ENCODE assay signal across 8 cellular contexts in genomic region chr1:41122851-41123518, GRCh38.
DNase-seq lines count a peak whose midpoint lies in the region; ATAC-seq and TF ChIP-seq lines count a peak whose summit lies in the region.

No MANE protein-coding gene starts in this region.

- ATAC-seq in IMR-90 (ENCODE audit: low read depth) (peak; percentile 96), HG02610 (IDR thresholded peaks at IDR 0.05; ENCODE audit: unreplicated experiment) (no peak), GM19395 (IDR thresholded peaks at IDR 0.05; ENCODE audit: unreplicated experiment) (no peak)

- no peaks in the 10 kb centered on the region for H3K27me3 Mint-ChIP-seq in CD8-positive, alpha-beta memory T cell

- TF ChIP-seq CTCF in IMR-90 (conservative IDR thresholded peaks at IDR 0.05; ENCODE audit: low read depth, low read length) (peak; percentile 59), fibroblast of the aortic adventitia (IDR thresholded peaks at IDR 0.05; ENCODE audit: insufficient read depth, low read length) (peak; percentile 63)

- H2BK5ac ChIP-seq in IMR-90 (ENCODE audit: low read depth, low read length, poor library complexity, severe bottlenecking), result no peak overlapping the region

- peaks cover 7% of the 10 kb centered on the region for H3K4me1 ChIP-seq in IMR-90 (ENCODE audit: control insufficient read depth, insufficient read depth, low read length)
- no peaks in the 10 kb centered on the region for H3K4me1 ChIP-seq in CD8-positive, alpha-beta memory T cell (ENCODE audit: insufficient read depth, low read length)

- no peak overlapping the region for H4K8ac ChIP-seq in IMR-90 (ENCODE audit: low read depth in 2 of 2, low read length in 2 of 2)

- no peak overlapping the region for H3K4me3 Mint-ChIP-seq in CD8-positive, alpha-beta memory T cell

- H3K79me1 ChIP-seq in IMR-90 (ENCODE audit: low read depth in 1 of 2, low read length in 2 of 2), result no peaks in the 10 kb centered on the region; a peak in 1 of 4 replicates

- H3K4me2 ChIP-seq in IMR-90 (ENCODE audit: low read depth, low read length), result no peak overlapping the region; the same call in 1 of the 2 replicates

- H2AFZ ChIP-seq in IMR-90 (replicated peaks; ENCODE audit: low read length, poor library complexity), result no peak overlapping the region

- H4K5ac ChIP-seq in IMR-90 (ENCODE audit: low read depth, low read length), result no peak overlapping the region

- TF ChIP-seq POLR2A in IMR-90 (IDR thresholded peaks at IDR 0.05; ENCODE audit: low read depth, low read length), result no peak

- peak overlapping the region; percentile 29; the same call in 1 of the 2 replicates for H3K4ac ChIP-seq in IMR-90 (ENCODE audit: low read depth, low read length)

- H2BK15ac ChIP-seq in IMR-90 (ENCODE audit: low read depth, low read length), result no peak overlapping the region

- no peak overlapping the region for H3K9ac ChIP-seq in IMR-90 (ENCODE audit: low read depth, low read length)

- no peaks in the 10 kb centered on the region for H3K9me3 ChIP-seq in IMR-90 (ENCODE audit: control insufficient read depth, insufficient read depth, low read length)
- H3K9me3 ChIP-seq in CD8-positive, alpha-beta memory T cell (ENCODE audit: low read length), result no peaks in the 10 kb centered on the region

- H3K27me3 ChIP-seq in IMR-90 (ENCODE audit: control insufficient read depth, insufficient read depth, low read length), result no peaks in the 10 kb centered on the region
- H3K27me3 ChIP-seq in CD8-positive, alpha-beta memory T cell (ENCODE audit: insufficient read depth, low read length, poor library complexity, severe bottlenecking), result no peaks in the 10 kb centered on the region

- DNase-seq in EL (peak; percentile 89), IMR-90 (peak; percentile 91), SW480 (ENCODE audit: low spot score) (peak; percentile 82), fibroblast of the aortic adventitia (ENCODE audit: low read depth) (peak; percentile 72), skeletal muscle cell (ENCODE audit: low read depth) (peak; percentile 78)
- DNase-seq in CD8-positive, alpha-beta memory T cell, result no peak

- no peak overlapping the region for H4K91ac ChIP-seq in IMR-90 (ENCODE audit: insufficient read depth, low read depth, low read length)

- H3K9me1 ChIP-seq in IMR-90 (ENCODE audit: insufficient read depth, low read length), result peaks cover 5% of the 10 kb centered on the region; the same call in 1 of the 2 replicates

- H3K18ac ChIP-seq in IMR-90 (ENCODE audit: low read depth, low read length), result no peak overlapping the region

- peak; percentile 56 for TF ChIP-seq RAD21 in IMR-90 (IDR thresholded peaks at IDR 0.05; ENCODE audit: low read length)

- no peaks in the 10 kb centered on the region; the same call in 1 of the 2 replicates for H3K36me3 ChIP-seq in IMR-90 (ENCODE audit: control insufficient read depth, insufficient read depth, low read length)
- H3K36me3 ChIP-seq in CD8-positive, alpha-beta memory T cell (ENCODE audit: insufficient read depth, low read length), result no peaks in the 10 kb centered on the region

- dilution Hi-C loops in IMR-90 (cut with HindIII; ENCODE audit: low sequenced_read_pairs, unreplicated experiment), result no loop called here

- CTCF ChIA-PET in IMR-90 (lab: Yijun Ruan, JAX), result interaction anchor here (0.6 to 2.0 kb wide), 7 partner anchors 9 to 236 kb away, joined by 3 to 10 read pairs (median 4); no protein-coding TSS in a partner anchor
- CTCF ChIA-PET in CD8-positive, alpha-beta memory T cell (lab: Charles Lee), result no interaction called here

- H3K36me3 Mint-ChIP-seq in CD8-positive, alpha-beta memory T cell, result peaks cover under 1 to 20% (median 10%) of the 10 kb centered on the region in 3 donors

- no peak overlapping the region for H2AK9ac ChIP-seq in IMR-90 (replicated peaks; ENCODE audit: low read depth, low read length, poor library complexity)

- intact Hi-C loops in IMR-90 (cut with micrococcal nuclease), result loop anchor here (1.0 to 5.0 kb wide), 2 partner anchors 100 to 276 kb away; no protein-coding TSS in a partner anchor

- H3K4me3 ChIP-seq in IMR-90 (ENCODE audit: insufficient read depth, low read depth, low read length), result no peak overlapping the region
- H3K4me3 ChIP-seq in fibroblast of the aortic adventitia (ENCODE audit: low read depth, low read length), result no peak overlapping the region
- H3K4me3 ChIP-seq in skeletal muscle cell (ENCODE audit: low read depth, low read length), result no peak overlapping the region
- no peak overlapping the region for H3K4me3 ChIP-seq in CD8-positive, alpha-beta memory T cell (ENCODE audit: low read length)

- H3K4me1 Mint-ChIP-seq in CD8-positive, alpha-beta memory T cell, result no peaks in the 10 kb centered on the region

- 80% methylated on average over 1 of the region's 8 CpGs; no CpG with 5 or more reads in 1 of the 2 experiments for WGBS in IMR-90 (ENCODE audit: extremely low coverage in 2 of 2, insufficient read length in 1 of 2), 2 experiments

- H3K9me3 Mint-ChIP-seq in CD8-positive, alpha-beta memory T cell, result no peaks in the 10 kb centered on the region

- H3K27ac ChIP-seq in IMR-90 (ENCODE audit: insufficient read depth, low read length), result no peak overlapping the region
- H3K27ac ChIP-seq in CD8-positive, alpha-beta memory T cell (ENCODE audit: low read depth, low read length), result no peak overlapping the region

- peak overlapping the region in 1 of 8 donors; percentile 4 for H3K27ac Mint-ChIP-seq in CD8-positive, alpha-beta memory T cell

- H3K14ac ChIP-seq in IMR-90 (replicated peaks; ENCODE audit: low read depth, low read length), result no peak overlapping the region

- no peak overlapping the region for H3K23ac ChIP-seq in IMR-90 (ENCODE audit: low read depth, low read length)

- no peak overlapping the region for H2BK20ac ChIP-seq in IMR-90 (ENCODE audit: low read depth, low read length)

- BruUV-seq in IMR-90 (replicated peaks; lab: Mats Ljungman, UMichigan), result no TSS peak

- POLR2A ChIA-PET in IMR-90 (lab: Charles Lee; ENCODE audit: unreplicated experiment), result no interaction called here
- POLR2A ChIA-PET in CD8-positive, alpha-beta memory T cell (lab: Charles Lee), result no interaction called here

- H3K56ac ChIP-seq in IMR-90 (ENCODE audit: extremely low read depth, insufficient read depth, low read length), result no peak overlapping the region

- H4K20me1 ChIP-seq in IMR-90 (ENCODE audit: insufficient read depth, low read length), result no peaks in the 10 kb centered on the region; the same call in 1 of the 2 replicates

- in situ Hi-C loops in IMR-90 (cut with MboI; ENCODE audit: low sequenced_read_pairs), result no loop called here

- H2BK120ac ChIP-seq in IMR-90 (ENCODE audit: low read depth, low read length), result no peak overlapping the region

- H2AK5ac ChIP-seq in IMR-90 (ENCODE audit: low read depth, low read length), result peak overlapping the region; percentile 61; the same call in 1 of the 2 replicates

TF ChIP-seq in IMR-90, 13 proteins besides CTCF, POLR2A, EP300 and RAD21:
- 0 out of 2 replicates have a peak, but pooled peaks have one; percentile 25 for TF ChIP-seq MXI1 (IDR thresholded peaks at IDR 0.05; ENCODE audit: borderline replicate concordance, low read depth, low read length)
- peak; percentile 77; the same call in 1 of the 2 replicates for TF ChIP-seq BHLHE40 (IDR thresholded peaks at IDR 0.05; ENCODE audit: low read depth, low read length)
- no peak for TF ChIP-seq CEBPB (IDR thresholded peaks at IDR 0.05; ENCODE audit: low read depth, low read length)
- TF ChIP-seq RCOR1 (IDR thresholded peaks at IDR 0.05; ENCODE audit: insufficient replicate concordance, low read length), result no peak
- peak; percentile 59 for TF ChIP-seq SMC3 (IDR thresholded peaks at IDR 0.05; ENCODE audit: low read depth, low read length)
- TF ChIP-seq RFX5 (IDR thresholded peaks at IDR 0.05; ENCODE audit: low read depth, low read length), result no peak
- TF ChIP-seq USF2 (IDR thresholded peaks at IDR 0.05; ENCODE audit: low read depth, low read length), result peak; percentile 59
- TF ChIP-seq ELK1 (IDR thresholded peaks at IDR 0.05; ENCODE audit: borderline replicate concordance, low read depth, low read length), result no peak
- peak; percentile 66 for TF ChIP-seq FOS (IDR thresholded peaks at IDR 0.05; ENCODE audit: low read depth, low read length)
- TF ChIP-seq MAZ (IDR thresholded peaks at IDR 0.05; ENCODE audit: borderline replicate concordance, low read depth, low read length), result no peak
- TF ChIP-seq MAFK (IDR thresholded peaks at IDR 0.05; ENCODE audit: low read depth, low read length), result peak; percentile 100
- TF ChIP-seq CHD1 (IDR thresholded peaks at IDR 0.05; ENCODE audit: low read depth, low read length), result no peak
- TF ChIP-seq NFE2L2 (IDR thresholded peaks at IDR 0.05; ENCODE audit: low read depth, low read length), result no peak

Comparison
In these comparisons a context has a peak if more than half of its experiments do, and no peak if none do; other contexts are left out.
1. DNase-seq: peak in EL (single experiment), IMR-90 (single experiment), SW480 (single experiment), fibroblast of the aortic adventitia (single experiment) and skeletal muscle cell (single experiment); none in CD8-positive, alpha-beta memory T cell (0 of 5).